Comparison of ENCODE assay signal across 19 cellular contexts in the genomic region with DNA sequence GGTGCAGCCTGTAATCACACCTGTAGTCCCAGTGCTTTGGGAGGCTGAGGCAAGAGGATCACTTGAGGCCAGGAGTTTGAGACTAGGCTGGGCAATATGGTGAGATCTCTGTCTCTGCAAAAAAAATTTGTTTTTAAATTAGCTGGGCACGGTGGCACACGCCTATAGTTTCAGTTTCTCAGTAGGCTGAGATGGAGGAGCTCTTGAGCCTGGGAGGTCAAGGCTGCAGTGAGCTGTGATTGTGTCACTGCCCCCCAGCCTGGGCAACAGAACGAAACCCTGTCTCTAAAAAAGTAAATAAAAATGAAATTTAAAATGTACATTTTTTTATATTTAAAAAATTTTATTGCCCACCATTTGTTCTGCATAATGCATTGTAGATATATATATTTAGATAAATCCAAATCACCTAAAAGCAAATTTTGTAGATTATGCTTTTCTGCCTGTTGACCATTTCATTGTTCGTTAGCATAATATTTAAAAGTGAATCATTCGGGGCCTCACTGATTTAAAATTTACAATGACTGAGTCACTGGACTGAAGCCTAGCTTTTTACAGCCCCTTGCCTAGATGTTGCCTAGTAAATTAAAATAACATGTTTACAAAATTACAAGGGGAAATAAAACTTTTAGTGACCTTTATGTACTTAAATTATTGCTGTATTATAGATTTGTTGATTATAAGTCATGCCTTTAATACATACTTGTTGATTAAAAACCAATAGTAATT.
DNase-seq lines count a peak whose midpoint lies in the region; ATAC-seq and TF ChIP-seq lines count a peak whose summit lies in the region.
"Had no signal": no experiment of that assay in that cellular context is flagged by ENCODE, and none has a peak within 500 bp of the region (broad histone marks: within the 10 kb centered on the region; RNA-seq: fewer than 3 reads in every experiment).

No MANE protein-coding gene starts in this region.

- no peak overlapping the region for H2BK120ac ChIP-seq in IMR-90 (ENCODE audit: low read depth, low read length)

- H3K56ac ChIP-seq in IMR-90 (ENCODE audit: extremely low read depth, insufficient read depth, low read length), result no peak overlapping the region

- no peaks in the 10 kb centered on the region for H3K9me3 ChIP-seq in IMR-90 (ENCODE audit: control insufficient read depth, insufficient read depth, low read length)
- H3K9me3 ChIP-seq in heart right ventricle, result peaks cover 0 to 6% (median 0%) of the 10 kb centered on the region in 11 donors
- H3K9me3 ChIP-seq: lower lobe of right lung had no signal

- H3K4me3 ChIP-seq in IMR-90 (ENCODE audit: insufficient read depth, low read depth, low read length), result peak overlapping the region; percentile 9; the same call in 1 of the 2 replicates
- 0 out of 2 replicates have a peak overlapping the region, but pooled peaks have one; percentile 2 for H3K4me3 ChIP-seq in WI38 (ENCODE audit: low read depth, low read length)
- H3K4me3 ChIP-seq in fibroblast of villous mesenchyme (ENCODE audit: low read depth, low read length), result no peak overlapping the region
- no peak overlapping the region for H3K4me3 ChIP-seq in heart right ventricle
- H3K4me3 ChIP-seq: GM23338, lower lobe of right lung had no signal

- no peak for TF ChIP-seq POLR2A in IMR-90 (IDR thresholded peaks at IDR 0.05; ENCODE audit: low read depth, low read length)

- no peak overlapping the region for H3K23ac ChIP-seq in IMR-90 (ENCODE audit: low read depth, low read length)

- no peak overlapping the region for H2BK15ac ChIP-seq in IMR-90 (ENCODE audit: low read depth, low read length)

- DNase-seq in AG20443 (ENCODE audit: low spot score), result peak; percentile 7
- DNase-seq in IMR-90, result peak; percentile 56
- peak; percentile 32 for DNase-seq in fibroblast of villous mesenchyme (ENCODE audit: low read depth)
- no peak for DNase-seq in heart right ventricle
- no peak for DNase-seq in NCI-H1436 (lab: John Stamatoyannopoulos, UW)
- DNase-seq in medulla oblongata (ENCODE audit: extremely low spot score), result no peak
- DNase-seq: activated CD8-positive, alpha-beta T cell treated with anti-CD3 and anti-CD28 coated beads, Interleukin-2, amount 10 ng/mL, durations not matched to agents 7 days and 5 days; activated T-cell treated with anti-CD3 and anti-CD28 coated beads, Interleukin-2, amount 50 U/mL, for 4 hours; erythroblast; lower lobe of right lung; NCI-H1694; NCI-H345; Right ventricle myocardium superior; stimulated activated CD4-positive, alpha-beta T cell treated with anti-CD3 and anti-CD28 coated beads, Interleukin-4, amount 100 ng/mL, for 1 hour had no signal

- TF ChIP-seq RAD21 in IMR-90 (IDR thresholded peaks at IDR 0.05; ENCODE audit: low read length), result no peak

- intact Hi-C loops in IMR-90 (cut with micrococcal nuclease) (no loop called here), heart right ventricle (cut with DNase I) (no loop called here)

- H3K27me3 ChIP-seq in IMR-90 (ENCODE audit: control insufficient read depth, insufficient read depth, low read length) (no peaks in the 10 kb centered on the region), heart right ventricle (no peaks in the 10 kb centered on the region)

- H4K5ac ChIP-seq in IMR-90 (ENCODE audit: low read depth, low read length), result no peak overlapping the region

- POLR2A ChIA-PET in IMR-90 (lab: Charles Lee; ENCODE audit: unreplicated experiment), result no interaction called here

- ATAC-seq in IMR-90 (ENCODE audit: low read depth) (peak; percentile 72), HG03108 (IDR thresholded peaks at IDR 0.05; ENCODE audit: unreplicated experiment) (no peak), heart right ventricle (no peak)
- ATAC-seq: activated CD8-positive, alpha-beta T cell treated with anti-CD3 and anti-CD28 coated beads, Interleukin-2, amount 10 ng/mL, durations not matched to agents 7 days and 5 days; activated naive CD4-positive, alpha-beta T cell treated with anti-CD3 and anti-CD28 coated beads, Interleukin-2, amount 50 U/mL, for 72 hours; activated T-cell treated with anti-CD3 and anti-CD28 coated beads, Interleukin-2, amount 50 U/mL, for 4 hours; GM23338; lower lobe of right lung; WTC11 had no signal

- peak overlapping the region in 1 of 2 experiments; percentile 72; a peak in 1 of 4 replicates for H4K8ac ChIP-seq in IMR-90 (ENCODE audit: low read depth in 2 of 2, low read length in 2 of 2)

- dilution Hi-C loops in IMR-90 (cut with HindIII; ENCODE audit: low sequenced_read_pairs, unreplicated experiment), result no loop called here

- H3K4me2 ChIP-seq in IMR-90 (ENCODE audit: low read depth, low read length), result peak overlapping the region; percentile 69
- H3K4me2 ChIP-seq: GM23338 had no signal

- no peak overlapping the region for H3K18ac ChIP-seq in IMR-90 (ENCODE audit: low read depth, low read length)

- H3K36me3 ChIP-seq in IMR-90 (ENCODE audit: control insufficient read depth, insufficient read depth, low read length) (peaks cover 8% of the 10 kb centered on the region; the same call in 1 of the 2 replicates), heart right ventricle (peaks cover 0 to 58% (median 13%) of the 10 kb centered on the region in 9 donors)

- H3K27ac ChIP-seq in IMR-90 (ENCODE audit: insufficient read depth, low read length), result peak overlapping the region; percentile 77; the same call in 1 of the 2 replicates
- no peak overlapping the region for H3K27ac ChIP-seq in heart right ventricle
- H3K27ac ChIP-seq: lower lobe of right lung had no signal

- H2AK5ac ChIP-seq in IMR-90 (ENCODE audit: low read depth, low read length), result no peak overlapping the region

- no peak overlapping the region for H2AFZ ChIP-seq in IMR-90 (replicated peaks; ENCODE audit: low read length, poor library complexity)
- H2AFZ ChIP-seq: GM23338 had no signal

- H3K14ac ChIP-seq in IMR-90 (replicated peaks; ENCODE audit: low read depth, low read length), result no peak overlapping the region

- peaks cover 16 to 17% of the 10 kb centered on the region in 2 experiments; a peak in 3 of 4 replicates for H3K79me1 ChIP-seq in IMR-90 (ENCODE audit: low read depth in 1 of 2, low read length in 2 of 2)

- peak overlapping the region; percentile 44; the same call in 1 of the 2 replicates for H3K9ac ChIP-seq in IMR-90 (ENCODE audit: low read depth, low read length)

- H3K9me1 ChIP-seq in IMR-90 (ENCODE audit: insufficient read depth, low read length), result no peaks in the 10 kb centered on the region

- peak overlapping the region; percentile 23; the same call in 1 of the 2 replicates for H4K91ac ChIP-seq in IMR-90 (ENCODE audit: insufficient read depth, low read depth, low read length)

- H2AK9ac ChIP-seq in IMR-90 (replicated peaks; ENCODE audit: low read depth, low read length, poor library complexity), result no peak overlapping the region

- no peak overlapping the region for H2BK20ac ChIP-seq in IMR-90 (ENCODE audit: low read depth, low read length)

- H2BK5ac ChIP-seq in IMR-90 (ENCODE audit: low read depth, low read length, poor library complexity, severe bottlenecking), result peak overlapping the region; percentile 29

- in situ Hi-C loops in IMR-90 (cut with MboI; ENCODE audit: low sequenced_read_pairs), result no loop called here

- CTCF ChIA-PET in IMR-90 (lab: Yijun Ruan, JAX), result interaction anchor here (0.7 kb wide), 1 partner anchor 80 kb away, joined by 3 read pairs; no protein-coding TSS in a partner anchor

- no peak for TF ChIP-seq CTCF in IMR-90 (conservative IDR thresholded peaks at IDR 0.05; ENCODE audit: low read depth, low read length)
- no peak for TF ChIP-seq CTCF in WI38 (IDR thresholded peaks at IDR 0.05; ENCODE audit: low read depth, low read length)
- TF ChIP-seq CTCF in fibroblast of villous mesenchyme (IDR thresholded peaks at IDR 0.05; ENCODE audit: insufficient read depth, low read depth, low read length), result no peak
- TF ChIP-seq CTCF in heart right ventricle (IDR thresholded peaks at IDR 0.05), result no peak

- H3K4ac ChIP-seq in IMR-90 (ENCODE audit: low read depth, low read length), result no peak overlapping the region

- H3K4me1 ChIP-seq in IMR-90 (ENCODE audit: control insufficient read depth, insufficient read depth, low read length) (peaks cover 3% of the 10 kb centered on the region), heart right ventricle (peaks cover 0 to 6% (median 0%) of the 10 kb centered on the region in 9 donors)
- H3K4me1 ChIP-seq: lower lobe of right lung had no signal

- H4K20me1 ChIP-seq in IMR-90 (ENCODE audit: insufficient read depth, low read length), result no peaks in the 10 kb centered on the region

- no TSS peak for BruUV-seq in IMR-90 (replicated peaks; lab: Mats Ljungman, UMichigan)

- WGBS in IMR-90 (ENCODE audit: extremely low coverage in 2 of 2, insufficient read length in 1 of 2), 2 experiments, result no CpG with 5 or more reads among the region's 5 CpGs
- WGBS in heart right ventricle, 2 donors, result 90 to 96% methylated on average over 5 of the region's 5 CpGs

TF ChIP-seq in IMR-90, 13 proteins besides CTCF, POLR2A, EP300 and RAD21 (continues in another document):
- TF ChIP-seq FOS (IDR thresholded peaks at IDR 0.05; ENCODE audit: low read depth, low read length), result no peak
- no peak for TF ChIP-seq BHLHE40 (IDR thresholded peaks at IDR 0.05; ENCODE audit: low read depth, low read length)
- TF ChIP-seq MAFK (IDR thresholded peaks at IDR 0.05; ENCODE audit: low read depth, low read length), result no peak
- TF ChIP-seq, protein P1, sequence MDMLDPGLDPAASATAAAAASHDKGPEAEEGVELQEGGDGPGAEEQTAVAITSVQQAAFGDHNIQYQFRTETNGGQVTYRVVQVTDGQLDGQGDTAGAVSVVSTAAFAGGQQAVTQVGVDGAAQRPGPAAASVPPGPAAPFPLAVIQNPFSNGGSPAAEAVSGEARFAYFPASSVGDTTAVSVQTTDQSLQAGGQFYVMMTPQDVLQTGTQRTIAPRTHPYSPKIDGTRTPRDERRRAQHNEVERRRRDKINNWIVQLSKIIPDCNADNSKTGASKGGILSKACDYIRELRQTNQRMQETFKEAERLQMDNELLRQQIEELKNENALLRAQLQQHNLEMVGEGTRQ (IDR thresholded peaks at IDR 0.05; ENCODE audit: low read depth, low read length), result no peak
- TF ChIP-seq CEBPB (IDR thresholded peaks at IDR 0.05; ENCODE audit: low read depth, low read length), result no peak
- no peak for TF ChIP-seq NFE2L2 (IDR thresholded peaks at IDR 0.05; ENCODE audit: low read depth, low read length)
- TF ChIP-seq CHD1 (IDR thresholded peaks at IDR 0.05; ENCODE audit: low read depth, low read length), result no peak
- TF ChIP-seq SMC3 (IDR thresholded peaks at IDR 0.05; ENCODE audit: low read depth, low read length), result no peak
- no peak for TF ChIP-seq RCOR1 (IDR thresholded peaks at IDR 0.05; ENCODE audit: insufficient replicate concordance, low read length)
- no peak for TF ChIP-seq MAZ (IDR thresholded peaks at IDR 0.05; ENCODE audit: borderline replicate concordance, low read depth, low read length)

Comparison
In these comparisons a context has a peak if more than half of its experiments do, and no peak if none do; other contexts are left out.
1. DNase-seq: peak in AG20443 (single experiment), IMR-90 (single experiment) and fibroblast of villous mesenchyme (single experiment); none in heart right ventricle (0 of 2), NCI-H1436 (single experiment) and medulla oblongata (single experiment).
2. H3K4me3 ChIP-seq: peak in IMR-90 (single experiment) and WI38 (single experiment); none in fibroblast of villous mesenchyme (single experiment) and heart right ventricle (0 of 10).